ENCODE assay signal across 15 cellular contexts in the genomic region with DNA sequence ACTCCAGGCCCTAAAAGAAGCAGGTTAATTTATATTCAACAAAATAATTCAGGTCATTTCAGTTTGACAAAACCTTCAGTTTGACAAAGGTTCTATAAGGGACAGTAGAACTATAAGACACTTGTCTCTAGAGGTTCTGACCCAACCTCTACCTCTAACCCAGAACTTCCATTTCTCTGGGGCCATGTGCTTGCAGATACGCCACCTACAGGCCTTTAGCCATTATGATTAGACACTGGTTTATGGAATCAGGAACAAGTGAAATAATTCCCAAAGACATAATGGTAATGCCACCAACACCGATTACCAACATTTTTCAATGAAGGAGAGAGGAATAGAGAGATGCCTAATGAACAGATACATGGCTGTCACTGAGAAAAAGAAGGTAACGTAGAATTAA.
DNase-seq lines count a peak whose midpoint lies in the region; ATAC-seq, FAIRE-seq and TF ChIP-seq lines count a peak whose summit lies in the region.
"Had no signal": no experiment of that assay in that cellular context is flagged by ENCODE, and none has a peak within 500 bp of the region (broad histone marks: within the 10 kb centered on the region; RNA-seq: fewer than 3 reads in every experiment).

No MANE protein-coding gene starts in this region.

- SMC1A ChIA-PET in GM12878 (lab: Charles Lee; ENCODE audit: uncharacterized antibody, unreplicated experiment), result interaction anchor here (1.1 kb wide), 1 partner anchor 897 kb away, joined by 3 read pairs; no protein-coding TSS in a partner anchor

- ATAC-seq in GM12878, result 0 out of 3 replicates have a peak, but pooled peaks have one; percentile 24
- ATAC-seq in HG03025 (IDR thresholded peaks at IDR 0.05; ENCODE audit: low FRiP score, unreplicated experiment), result no peak
- ATAC-seq in HG02852 (IDR thresholded peaks at IDR 0.05; ENCODE audit: unreplicated experiment), result no peak
- ATAC-seq: activated CD4-positive, alpha-beta T cell treated with anti-CD3 and anti-CD28 coated beads for 36 hours had no signal

- H3K27me3 Mint-ChIP-seq in nephron (ENCODE audit: low read depth), result no peaks in the 10 kb centered on the region
- H3K27me3 Mint-ChIP-seq: activated CD4-positive, alpha-beta T cell treated with anti-CD3 and anti-CD28 coated beads for 36 hours; activated naive CD8-positive, alpha-beta T cell had no signal

- no peak for DNase-seq in GM12864 (ENCODE audit: low read depth)
- DNase-seq in GM12878 (ENCODE audit: low read depth, low spot score), result no peak
- no peak for DNase-seq in NOMO-1 treated with dmso at 0.1 percent for 144 hours (lab: John Stamatoyannopoulos, UW; ENCODE audit: unreplicated experiment)
- DNase-seq in SIG-M5 treated with dmso at 0.1 percent for 504 hours (lab: John Stamatoyannopoulos, UW; ENCODE audit: unreplicated experiment), result no peak
- DNase-seq: activated CD4-positive, alpha-beta T cell treated with anti-CD3 and anti-CD28 coated beads for 36 hours; NCI-H1417; Right ventricle myocardium superior had no signal

- H2AFZ ChIP-seq in GM12878 (ENCODE audit: control insufficient read depth, low read depth, low read length), result no peak overlapping the region

- H3K36me3 Mint-ChIP-seq in nephron (ENCODE audit: low read depth), result no peaks in the 10 kb centered on the region
- H3K36me3 Mint-ChIP-seq: activated naive CD8-positive, alpha-beta T cell had no signal

- CTCF ChIA-PET in GM12878 (lab: Yijun Ruan, JAX), result interaction anchor here (1.4 kb wide), 1 partner anchor 893 kb away, joined by 4 read pairs; no protein-coding TSS in a partner anchor

- peak; percentile 38 for TF ChIP-seq RAD21 in Ishikawa (IDR thresholded peaks at IDR 0.05; ENCODE audit: low read depth)
- TF ChIP-seq RAD21 in GM12878 (IDR thresholded peaks at IDR 0.05; ENCODE audit: insufficient read depth, low read depth, low read length), result peak; percentile 50; the same call in 1 of the 2 replicates

- TF ChIP-seq EP300 in Ishikawa (IDR thresholded peaks at IDR 0.05; ENCODE audit: borderline replicate concordance) (no peak), GM12878 (IDR thresholded peaks at IDR 0.05; ENCODE audit: borderline replicate concordance in 1 of 2, control insufficient read depth in 1 of 2, low read depth in 2 of 2, low read length in 2 of 2) (no peak)

- H3K4me1 ChIP-seq in GM12878 (ENCODE audit: control insufficient read depth, insufficient read depth, low read length), result no peaks in the 10 kb centered on the region

- in situ Hi-C loops in GM12878 (cut with MboI), result no loop called here

- H3K9me3 Mint-ChIP-seq in nephron, result no peaks in the 10 kb centered on the region

- intact Hi-C loops in GM12878 (cut with micrococcal nuclease; ENCODE audit: unreplicated experiment), result loop anchor here (10.0 kb wide), 1 partner anchor 896 kb away; no protein-coding TSS in a partner anchor

- H3K36me3 ChIP-seq in GM12878 (ENCODE audit: control insufficient read depth in 2 of 2, insufficient read depth in 2 of 2, low read length in 1 of 2), result no peaks in the 10 kb centered on the region

- BruUV-seq in GM12878 (replicated peaks; lab: Mats Ljungman, UMichigan), result no TSS peak

- H3K4me3 Mint-ChIP-seq in nephron, result no peak overlapping the region
- H3K4me3 Mint-ChIP-seq: activated CD4-positive, alpha-beta T cell treated with anti-CD3 and anti-CD28 coated beads for 36 hours; activated naive CD8-positive, alpha-beta T cell had no signal

- no peaks in the 10 kb centered on the region for H3K27me3 ChIP-seq in GM12878 (replicated peaks in 1 of 2; ENCODE audit: control insufficient read depth in 2 of 2, insufficient read depth in 2 of 2, low read length in 1 of 2)

- TF ChIP-seq POLR2A in GM12878 (IDR thresholded peaks at IDR 0.05; ENCODE audit: low read depth, low read length), result no peak

- H3K27ac ChIP-seq in GM12878 (ENCODE audit: control insufficient read depth, insufficient read depth), result no peak overlapping the region

- WGBS in GM12878 (ENCODE audit: insufficient coverage, insufficient replicate concordance, low lambda C conversion rate, missing lambda C conversion rate), result 17% methylated on average over 3 of the region's 3 CpGs

- no peak overlapping the region for H3K4me2 ChIP-seq in GM12878 (ENCODE audit: control insufficient read depth, insufficient read depth)

- no peaks in the 10 kb centered on the region for H3K9me3 ChIP-seq in GM12878 (replicated peaks; ENCODE audit: control insufficient read depth, insufficient read depth, low read length)

- H3K4me3 ChIP-seq in GM12864 (ENCODE audit: low read depth, low read length) (no peak overlapping the region), GM12878 (no peak overlapping the region)

- H4K20me1 ChIP-seq in GM12878 (ENCODE audit: control insufficient read depth, insufficient read depth), result no peaks in the 10 kb centered on the region

- TF ChIP-seq CTCF in GM12864 (IDR thresholded peaks at IDR 0.05; ENCODE audit: low read depth, low read length, missing control alignments) (peak; percentile 53), GM12878 (IDR thresholded peaks at IDR 0.05 in 2 of 3, conservative IDR thresholded peaks at IDR 0.05 in 1 of 3; ENCODE audit: control insufficient read depth in 2 of 3, extremely low read depth in 1 of 3, insufficient read depth in 1 of 3, low read depth in 3 of 3, low read length in 3 of 3) (peak; percentile 28 to 36 (median 29); a peak in 4 of 6 replicates), nephron (IDR thresholded peaks at IDR 0.05; ENCODE audit: unreplicated experiment in 3 of 3) (peak in 2 of 3 experiments; percentile 15 to 36)

- H3K79me2 ChIP-seq in GM12878 (ENCODE audit: control insufficient read depth, insufficient read depth, low read length), result no peaks in the 10 kb centered on the region

- no peak overlapping the region for H3K27ac Mint-ChIP-seq in nephron
- H3K27ac Mint-ChIP-seq: activated CD4-positive, alpha-beta T cell treated with anti-CD3 and anti-CD28 coated beads for 36 hours; activated naive CD8-positive, alpha-beta T cell had no signal

- RAD21 ChIA-PET in GM12878 (lab: Charles Lee; ENCODE audit: unreplicated experiment), result no interaction called here

- POLR2A ChIA-PET in GM12878 (lab: Charles Lee), result no interaction called here

- no peak for FAIRE-seq in GM12878 (lab: Jason Lieb, UNC)
- FAIRE-seq: endometrium, G401.6, islet of Langerhans had no signal

- no peaks in the 10 kb centered on the region for H3K4me1 Mint-ChIP-seq in nephron
- H3K4me1 Mint-ChIP-seq: activated CD4-positive, alpha-beta T cell treated with anti-CD3 and anti-CD28 coated beads for 36 hours had no signal

- no peak overlapping the region for H3K9ac ChIP-seq in GM12878 (ENCODE audit: control insufficient read depth, insufficient read depth, low read length)

TF ChIP-seq in Ishikawa, 13 proteins besides CTCF, POLR2A, EP300 and RAD21:
- TF ChIP-seq TEAD4 (IDR thresholded peaks at IDR 0.05), result no peak
- TF ChIP-seq, protein P1, sequence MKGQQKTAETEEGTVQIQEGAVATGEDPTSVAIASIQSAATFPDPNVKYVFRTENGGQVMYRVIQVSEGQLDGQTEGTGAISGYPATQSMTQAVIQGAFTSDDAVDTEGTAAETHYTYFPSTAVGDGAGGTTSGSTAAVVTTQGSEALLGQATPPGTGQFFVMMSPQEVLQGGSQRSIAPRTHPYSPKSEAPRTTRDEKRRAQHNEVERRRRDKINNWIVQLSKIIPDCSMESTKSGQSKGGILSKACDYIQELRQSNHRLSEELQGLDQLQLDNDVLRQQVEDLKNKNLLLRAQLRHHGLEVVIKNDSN (IDR thresholded peaks at IDR 0.05), result no peak
TF ChIP-seq in Ishikawa: peak in this region for 0.

TF ChIP-seq in GM12878, 131 proteins besides CTCF, POLR2A, EP300 and RAD21 (continues in another document):
- TF ChIP-seq NBN (IDR thresholded peaks at IDR 0.05), result no peak
- TF ChIP-seq SMC3 (IDR thresholded peaks at IDR 0.05; ENCODE audit: borderline replicate concordance, low read length), result 0 out of 2 replicates have a peak, but pooled peaks have one; percentile 17
- TF ChIP-seq, protein P2, sequence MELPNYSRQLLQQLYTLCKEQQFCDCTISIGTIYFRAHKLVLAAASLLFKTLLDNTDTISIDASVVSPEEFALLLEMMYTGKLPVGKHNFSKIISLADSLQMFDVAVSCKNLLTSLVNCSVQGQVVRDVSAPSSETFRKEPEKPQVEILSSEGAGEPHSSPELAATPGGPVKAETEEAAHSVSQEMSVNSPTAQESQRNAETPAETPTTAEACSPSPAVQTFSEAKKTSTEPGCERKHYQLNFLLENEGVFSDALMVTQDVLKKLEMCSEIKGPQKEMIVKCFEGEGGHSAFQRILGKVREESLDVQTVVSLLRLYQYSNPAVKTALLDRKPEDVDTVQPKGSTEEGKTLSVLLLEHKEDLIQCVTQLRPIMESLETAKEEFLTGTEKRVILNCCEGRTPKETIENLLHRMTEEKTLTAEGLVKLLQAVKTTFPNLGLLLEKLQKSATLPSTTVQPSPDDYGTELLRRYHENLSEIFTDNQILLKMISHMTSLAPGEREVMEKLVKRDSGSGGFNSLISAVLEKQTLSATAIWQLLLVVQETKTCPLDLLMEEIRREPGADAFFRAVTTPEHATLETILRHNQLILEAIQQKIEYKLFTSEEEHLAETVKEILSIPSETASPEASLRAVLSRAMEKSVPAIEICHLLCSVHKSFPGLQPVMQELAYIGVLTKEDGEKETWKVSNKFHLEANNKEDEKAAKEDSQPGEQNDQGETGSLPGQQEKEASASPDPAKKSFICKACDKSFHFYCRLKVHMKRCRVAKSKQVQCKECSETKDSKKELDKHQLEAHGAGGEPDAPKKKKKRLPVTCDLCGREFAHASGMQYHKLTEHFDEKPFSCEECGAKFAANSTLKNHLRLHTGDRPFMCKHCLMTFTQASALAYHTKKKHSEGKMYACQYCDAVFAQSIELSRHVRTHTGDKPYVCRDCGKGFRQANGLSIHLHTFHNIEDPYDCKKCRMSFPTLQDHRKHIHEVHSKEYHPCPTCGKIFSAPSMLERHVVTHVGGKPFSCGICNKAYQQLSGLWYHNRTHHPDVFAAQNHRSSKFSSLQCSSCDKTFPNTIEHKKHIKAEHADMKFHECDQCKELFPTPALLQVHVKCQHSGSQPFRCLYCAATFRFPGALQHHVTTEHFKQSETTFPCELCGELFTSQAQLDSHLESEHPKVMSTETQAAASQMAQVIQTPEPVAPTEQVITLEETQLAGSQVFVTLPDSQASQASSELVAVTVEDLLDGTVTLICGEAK (IDR thresholded peaks at IDR 0.05; ENCODE audit: borderline replicate concordance), result no peak
